In the genomic region with DNA sequence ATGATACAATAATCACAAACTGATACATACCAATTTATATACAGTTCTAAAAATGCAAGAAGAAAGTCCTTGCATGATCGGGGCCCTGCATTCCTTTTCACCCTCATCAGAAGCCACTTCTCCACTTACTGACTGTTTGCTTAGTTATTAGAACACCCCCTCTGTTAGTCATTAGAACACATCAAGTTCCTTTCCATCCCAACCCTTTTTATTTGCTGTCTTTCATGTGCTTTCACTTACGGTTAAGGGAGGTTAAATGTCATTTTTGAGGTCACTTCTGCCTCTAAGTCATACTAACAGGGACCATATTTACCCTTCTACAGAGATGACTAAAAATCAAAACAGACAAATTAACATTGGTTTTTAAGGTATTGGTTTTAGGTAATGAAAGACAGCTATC, we compare ENCODE assay signal across 25 cellular contexts.
"Had no signal": no experiment of that assay in that cellular context is flagged by ENCODE, and none has a peak within 500 bp of the region (broad histone marks: within the 10 kb centered on the region; RNA-seq: fewer than 3 reads in every experiment).

No MANE protein-coding gene starts in this region.

- H3K4me3 ChIP-seq: body of pancreas, heart right ventricle, mucosa of descending colon, right atrium auricular region had no signal

- H3K4me3 Mint-ChIP-seq: activated B cell treated with CpG ODN at 0.5 μM for 24 hours; activated CD4-positive, alpha-beta memory T cell treated with anti-CD3 and anti-CD28 coated beads, Interleukin-2, amount 10 ng/mL, durations not matched to agents 7 days and 5 days; activated CD8-positive, alpha-beta memory T cell treated with anti-CD3 and anti-CD28 coated beads, Interleukin-2, amount 10 ng/mL, durations not matched to agents 7 days and 5 days; activated naive CD8-positive, alpha-beta T cell treated with anti-CD3 and anti-CD28 coated beads for 36 hours; immature natural killer cell; naive B cell; neural crest cell had no signal

- H3K36me3 Mint-ChIP-seq: activated CD8-positive, alpha-beta memory T cell treated with anti-CD3 and anti-CD28 coated beads, Interleukin-2, amount 10 ng/mL, durations not matched to agents 7 days and 5 days; activated naive CD8-positive, alpha-beta T cell treated with anti-CD3 and anti-CD28 coated beads for 36 hours; naive B cell had no signal

- H3K27me3 Mint-ChIP-seq: activated B cell treated with CpG ODN at 0.5 μM for 24 hours, progenitor cell of endocrine pancreas had no signal

- DNase-seq: activated B cell treated with CpG ODN at 0.5 μM for 24 hours; activated CD4-positive, alpha-beta memory T cell treated with anti-CD3 and anti-CD28 coated beads, Interleukin-2, amount 10 ng/mL, durations not matched to agents 7 days and 5 days; activated CD4-positive, alpha-beta T cell treated with anti-CD3 and anti-CD28 coated beads for 4 hours; activated CD8-positive, alpha-beta memory T cell treated with anti-CD3 and anti-CD28 coated beads, Interleukin-2, amount 10 ng/mL, durations not matched to agents 7 days and 5 days; activated naive CD8-positive, alpha-beta T cell treated with anti-CD3 and anti-CD28 coated beads for 36 hours; amniotic stem cell; body of pancreas; central memory CD4-positive, alpha-beta T cell; erythroblast; heart right ventricle; immature natural killer cell; kidney glomerular epithelial cell; mesenchymal stem cell; mucosa of descending colon; naive B cell; small intestine; stimulated activated CD4-positive, alpha-beta T cell treated with anti-CD3 and anti-CD28 coated beads, Interleukin-15, amount 100 ng/mL, for 24 hours; stimulated activated CD4-positive, alpha-beta T cell treated with anti-CD3 and anti-CD28 coated beads, Interleukin-2, amount 100 ng/mL, for 48 hours; T-helper 1 cell; T-helper 9 cell had no signal

- H3K9me3 Mint-ChIP-seq: activated CD4-positive, alpha-beta memory T cell treated with anti-CD3 and anti-CD28 coated beads, Interleukin-2, amount 10 ng/mL, durations not matched to agents 7 days and 5 days; neural crest cell had no signal

- FAIRE-seq: colon, frontal cortex, small intestine had no signal

- H3K4me1 Mint-ChIP-seq: activated B cell treated with CpG ODN at 0.5 μM for 24 hours; activated CD4-positive, alpha-beta memory T cell treated with anti-CD3 and anti-CD28 coated beads, Interleukin-2, amount 10 ng/mL, durations not matched to agents 7 days and 5 days; activated CD8-positive, alpha-beta memory T cell treated with anti-CD3 and anti-CD28 coated beads, Interleukin-2, amount 10 ng/mL, durations not matched to agents 7 days and 5 days; activated naive CD8-positive, alpha-beta T cell treated with anti-CD3 and anti-CD28 coated beads for 36 hours; immature natural killer cell; naive B cell; neural crest cell had no signal

- H3K36me3 ChIP-seq: heart right ventricle, right atrium auricular region had no signal

- H3K27me3 ChIP-seq: body of pancreas, heart right ventricle, right atrium auricular region had no signal

- ATAC-seq: activated CD8-positive, alpha-beta memory T cell treated with anti-CD3 and anti-CD28 coated beads, Interleukin-2, amount 10 ng/mL, durations not matched to agents 7 days and 5 days; body of pancreas; heart right ventricle; mucosa of descending colon had no signal

- H3K27ac Mint-ChIP-seq: activated B cell treated with CpG ODN at 0.5 μM for 24 hours; activated CD4-positive, alpha-beta memory T cell treated with anti-CD3 and anti-CD28 coated beads, Interleukin-2, amount 10 ng/mL, durations not matched to agents 7 days and 5 days; activated CD8-positive, alpha-beta memory T cell treated with anti-CD3 and anti-CD28 coated beads, Interleukin-2, amount 10 ng/mL, durations not matched to agents 7 days and 5 days; activated naive CD8-positive, alpha-beta T cell treated with anti-CD3 and anti-CD28 coated beads for 36 hours; immature natural killer cell; naive B cell; progenitor cell of endocrine pancreas had no signal
